Comparison of ENCODE assay signal across 1 cellular context in the genomic region with DNA sequence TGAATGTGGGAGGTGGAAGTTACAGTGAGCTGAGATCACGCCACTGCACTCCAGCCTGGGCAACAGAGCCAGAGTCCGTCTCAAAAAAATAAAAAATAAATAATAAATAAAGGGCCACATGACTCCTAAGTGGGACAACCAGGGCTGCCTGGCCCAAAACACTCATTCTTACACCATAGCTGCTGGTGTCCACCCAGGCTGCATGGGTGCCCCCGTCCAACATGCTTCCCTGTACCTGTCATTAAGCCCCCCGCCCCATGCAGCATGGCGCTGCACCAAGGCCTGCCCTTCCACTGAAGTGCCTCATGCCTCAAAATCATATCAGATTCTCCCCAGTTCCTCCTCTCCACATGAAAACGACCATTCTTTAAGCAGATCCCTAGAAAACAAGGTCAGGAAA.
TF ChIP-seq lines count a peak whose summit lies in the region.

No MANE protein-coding gene starts in this region.

TF ChIP-seq in GM23338, 12 proteins besides CTCF, POLR2A, EP300 and RAD21:
- TF ChIP-seq, protein P1, sequence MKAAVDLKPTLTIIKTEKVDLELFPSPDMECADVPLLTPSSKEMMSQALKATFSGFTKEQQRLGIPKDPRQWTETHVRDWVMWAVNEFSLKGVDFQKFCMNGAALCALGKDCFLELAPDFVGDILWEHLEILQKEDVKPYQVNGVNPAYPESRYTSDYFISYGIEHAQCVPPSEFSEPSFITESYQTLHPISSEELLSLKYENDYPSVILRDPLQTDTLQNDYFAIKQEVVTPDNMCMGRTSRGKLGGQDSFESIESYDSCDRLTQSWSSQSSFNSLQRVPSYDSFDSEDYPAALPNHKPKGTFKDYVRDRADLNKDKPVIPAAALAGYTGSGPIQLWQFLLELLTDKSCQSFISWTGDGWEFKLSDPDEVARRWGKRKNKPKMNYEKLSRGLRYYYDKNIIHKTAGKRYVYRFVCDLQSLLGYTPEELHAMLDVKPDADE (IDR thresholded peaks at IDR 0.05), result no peak
- TF ChIP-seq EZH2phosphoT487 (IDR thresholded peaks at IDR 0.05; ENCODE audit: unreplicated experiment) (no peak), NANOG (IDR thresholded peaks at IDR 0.05; ENCODE audit: borderline replicate concordance) (no peak), STAT1 (IDR thresholded peaks at IDR 0.05; ENCODE audit: unreplicated experiment) (no peak), EZH2 (IDR thresholded peaks at IDR 0.05; ENCODE audit: low read depth, unreplicated experiment) (no peak)
- TF ChIP-seq, protein P2, sequence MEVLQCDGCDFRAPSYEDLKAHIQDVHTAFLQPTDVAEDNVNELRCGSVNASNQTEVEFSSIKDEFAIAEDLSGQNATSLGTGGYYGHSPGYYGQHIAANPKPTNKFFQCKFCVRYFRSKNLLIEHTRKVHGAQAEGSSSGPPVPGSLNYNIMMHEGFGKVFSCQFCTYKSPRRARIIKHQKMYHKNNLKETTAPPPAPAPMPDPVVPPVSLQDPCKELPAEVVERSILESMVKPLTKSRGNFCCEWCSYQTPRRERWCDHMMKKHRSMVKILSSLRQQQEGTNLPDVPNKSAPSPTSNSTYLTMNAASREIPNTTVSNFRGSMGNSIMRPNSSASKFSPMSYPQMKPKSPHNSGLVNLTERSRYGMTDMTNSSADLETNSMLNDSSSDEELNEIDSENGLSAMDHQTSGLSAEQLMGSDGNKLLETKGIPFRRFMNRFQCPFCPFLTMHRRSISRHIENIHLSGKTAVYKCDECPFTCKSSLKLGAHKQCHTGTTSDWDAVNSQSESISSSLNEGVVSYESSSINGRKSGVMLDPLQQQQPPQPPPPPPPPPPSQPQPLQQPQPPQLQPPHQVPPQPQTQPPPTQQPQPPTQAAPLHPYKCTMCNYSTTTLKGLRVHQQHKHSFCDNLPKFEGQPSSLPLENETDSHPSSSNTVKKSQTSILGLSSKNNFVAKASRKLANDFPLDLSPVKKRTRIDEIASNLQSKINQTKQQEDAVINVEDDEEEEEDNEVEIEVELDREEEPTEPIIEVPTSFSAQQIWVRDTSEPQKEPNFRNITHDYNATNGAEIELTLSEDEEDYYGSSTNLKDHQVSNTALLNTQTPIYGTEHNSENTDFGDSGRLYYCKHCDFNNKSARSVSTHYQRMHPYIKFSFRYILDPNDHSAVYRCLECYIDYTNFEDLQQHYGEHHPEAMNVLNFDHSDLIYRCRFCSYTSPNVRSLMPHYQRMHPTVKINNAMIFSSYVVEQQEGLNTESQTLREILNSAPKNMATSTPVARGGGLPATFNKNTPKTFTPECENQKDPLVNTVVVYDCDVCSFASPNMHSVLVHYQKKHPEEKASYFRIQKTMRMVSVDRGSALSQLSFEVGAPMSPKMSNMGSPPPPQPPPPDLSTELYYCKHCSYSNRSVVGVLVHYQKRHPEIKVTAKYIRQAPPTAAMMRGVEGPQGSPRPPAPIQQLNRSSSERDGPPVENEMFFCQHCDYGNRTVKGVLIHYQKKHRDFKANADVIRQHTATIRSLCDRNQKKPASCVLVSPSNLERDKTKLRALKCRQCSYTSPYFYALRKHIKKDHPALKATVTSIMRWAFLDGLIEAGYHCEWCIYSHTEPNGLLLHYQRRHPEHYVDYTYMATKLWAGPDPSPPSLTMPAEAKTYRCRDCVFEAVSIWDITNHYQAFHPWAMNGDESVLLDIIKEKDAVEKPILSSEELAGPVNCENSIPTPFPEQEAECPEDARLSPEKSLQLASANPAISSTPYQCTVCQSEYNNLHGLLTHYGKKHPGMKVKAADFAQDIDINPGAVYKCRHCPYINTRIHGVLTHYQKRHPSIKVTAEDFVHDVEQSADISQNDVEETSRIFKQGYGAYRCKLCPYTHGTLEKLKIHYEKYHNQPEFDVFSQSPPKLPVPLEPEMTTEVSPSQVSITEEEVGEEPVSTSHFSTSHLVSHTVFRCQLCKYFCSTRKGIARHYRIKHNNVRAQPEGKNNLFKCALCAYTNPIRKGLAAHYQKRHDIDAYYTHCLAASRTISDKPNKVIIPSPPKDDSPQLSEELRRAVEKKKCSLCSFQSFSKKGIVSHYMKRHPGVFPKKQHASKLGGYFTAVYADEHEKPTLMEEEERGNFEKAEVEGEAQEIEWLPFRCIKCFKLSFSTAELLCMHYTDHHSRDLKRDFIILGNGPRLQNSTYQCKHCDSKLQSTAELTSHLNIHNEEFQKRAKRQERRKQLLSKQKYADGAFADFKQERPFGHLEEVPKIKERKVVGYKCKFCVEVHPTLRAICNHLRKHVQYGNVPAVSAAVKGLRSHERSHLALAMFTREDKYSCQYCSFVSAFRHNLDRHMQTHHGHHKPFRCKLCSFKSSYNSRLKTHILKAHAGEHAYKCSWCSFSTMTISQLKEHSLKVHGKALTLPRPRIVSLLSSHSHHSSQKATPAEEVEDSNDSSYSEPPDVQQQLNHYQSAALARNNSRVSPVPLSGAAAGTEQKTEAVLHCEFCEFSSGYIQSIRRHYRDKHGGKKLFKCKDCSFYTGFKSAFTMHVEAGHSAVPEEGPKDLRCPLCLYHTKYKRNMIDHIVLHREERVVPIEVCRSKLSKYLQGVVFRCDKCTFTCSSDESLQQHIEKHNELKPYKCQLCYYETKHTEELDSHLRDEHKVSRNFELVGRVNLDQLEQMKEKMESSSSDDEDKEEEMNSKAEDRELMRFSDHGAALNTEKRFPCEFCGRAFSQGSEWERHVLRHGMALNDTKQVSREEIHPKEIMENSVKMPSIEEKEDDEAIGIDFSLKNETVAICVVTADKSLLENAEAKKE (CRISPR knock-in tag; IDR thresholded peaks at IDR 0.05), result no peak
